8 cellular contexts compared by ENCODE assay signal in genomic region chr4:1291091-1291490, GRCh38. TPM values are rescaled to one million over a fixed set of nuclear protein-coding genes. Genes with fewer than 3 reads are reported as not detected.
DNase-seq lines count a peak whose midpoint lies in the region; ATAC-seq, FAIRE-seq and TF ChIP-seq lines count a peak whose summit lies in the region.

No MANE protein-coding gene starts in this region.

- intact Hi-C loops in Caco-2 (cut with micrococcal nuclease; ENCODE audit: unreplicated experiment): no loop called here
- intact Hi-C loops in endothelial cell of umbilical vein (cut with micrococcal nuclease): no loop called here
- intact Hi-C loops in pancreas (cut with DNase I): no loop called here

- TF ChIP-seq POLR2A in endothelial cell of umbilical vein (IDR thresholded peaks at IDR 0.05; ENCODE audit: low read depth, low read length): no peak

- CTCF ChIA-PET in Caco-2 (lab: Charles Lee): interaction anchor here (0.5 kb wide), 1 partner anchor 1383 kb away, joined by 4 read pairs; no protein-coding TSS in a partner anchor
- CTCF ChIA-PET in endothelial cell of umbilical vein (lab: Charles Lee): interaction anchor here (1.3 kb wide), 1 partner anchor 56 kb away, joined by 10 read pairs; the partner anchor contains the start of gene UVSSA

- POLR2A ChIA-PET in Caco-2 (lab: Charles Lee) (interaction anchor here (2.3 kb wide), 1 partner anchor 55 kb away, joined by 13 read pairs; the partner anchor contains the start of gene UVSSA), endothelial cell of umbilical vein (lab: Charles Lee) (no interaction called here)

- peaks cover 58% of the 10 kb centered on the region for H3K79me2 ChIP-seq in endothelial cell of umbilical vein (ENCODE audit: control insufficient read depth, insufficient read depth, low read length)

- WGBS in pancreas, 2 donors: 22 to 31% methylated on average over 9 of the region's 9 CpGs

- BruUV-seq in Caco-2 (replicated peaks; lab: Mats Ljungman, UMichigan) (no TSS peak), endothelial cell of umbilical vein (replicated peaks; lab: Mats Ljungman, UMichigan) (no TSS peak)

- H3K9me3 ChIP-seq in Caco-2 (peaks cover 4% of the 10 kb centered on the region; the same call in 1 of the 2 replicates), NT2/D1 (ENCODE audit: insufficient read depth, low read length) (peaks cover 10% of the 10 kb centered on the region; the same call in 1 of the 2 replicates), endothelial cell of umbilical vein (replicated peaks; ENCODE audit: control insufficient read depth, insufficient read depth, low read length) (no peaks in the 10 kb centered on the region), pancreas (no peaks in the 10 kb centered on the region)

- H3K36me3 Mint-ChIP-seq in Caco-2 (ENCODE audit: insufficient read depth, unreplicated experiment): peaks cover 14% of the 10 kb centered on the region

- no peak for TF ChIP-seq CTCF in Caco-2 (IDR thresholded peaks at IDR 0.05; ENCODE audit: insufficient read depth in 1 of 2, low read depth in 1 of 2, low read length in 1 of 2, severe bottlenecking in 1 of 2, unreplicated experiment in 1 of 2)
- no peak for TF ChIP-seq CTCF in endothelial cell of umbilical vein (IDR thresholded peaks at IDR 0.05; ENCODE audit: extremely low read depth in 1 of 2, insufficient read depth in 1 of 2, low read depth in 1 of 2, low read length in 2 of 2)
- no peak for TF ChIP-seq CTCF in pancreas (IDR thresholded peaks at IDR 0.05)

- H4K20me1 ChIP-seq in endothelial cell of umbilical vein (replicated peaks; ENCODE audit: control insufficient read depth, extremely low read depth, insufficient read depth, low read length): no peaks in the 10 kb centered on the region

- FAIRE-seq in endothelial cell of umbilical vein (lab: Jason Lieb, UNC): no peak
- no peak for FAIRE-seq in pancreas (lab: Jason Lieb, UNC)

- H3K4me1 Mint-ChIP-seq in Caco-2 (ENCODE audit: low read depth, unreplicated experiment): no peaks in the 10 kb centered on the region

- H3K9me1 ChIP-seq in endothelial cell of umbilical vein (replicated peaks; ENCODE audit: control insufficient read depth, extremely low read depth, insufficient read depth, low read length): no peaks in the 10 kb centered on the region

- no peaks in the 10 kb centered on the region for H3K27me3 Mint-ChIP-seq in Caco-2 (ENCODE audit: insufficient read depth, unreplicated experiment)

- H3K9ac ChIP-seq in NT2/D1 (ENCODE audit: insufficient read length, low read depth): peak overlapping the region; percentile 93
- H3K9ac ChIP-seq in endothelial cell of umbilical vein (replicated peaks; ENCODE audit: extremely low read depth, insufficient read depth, low read length): peak overlapping the region; percentile 88

- DNase-seq in Caco-2 (no peak), NT2/D1 (ENCODE audit: low read depth, low spot score) (no peak), endothelial cell of umbilical vein (ENCODE audit: low read depth, low spot score) (no peak), pancreas (no peak), NCI-H510A (lab: John Stamatoyannopoulos, UW) (no peak)
- DNase-seq in effector CD4-positive, alpha-beta T cell: no peak
- DNase-seq in stimulated activated CD4-positive, alpha-beta T cell treated with anti-CD3 and anti-CD28 coated beads, Interleukin-4, amount 100 ng/mL, for 1 hour: no peak

- H3K4me2 ChIP-seq in endothelial cell of umbilical vein (ENCODE audit: insufficient read depth, low read length): peak overlapping the region; percentile 58

- H3K27ac ChIP-seq in endothelial cell of umbilical vein (ENCODE audit: insufficient read depth, low read depth, low read length) (no peak overlapping the region), pancreas (peak overlapping the region; percentile 80 to 89 (median 82))

- no peaks in the 10 kb centered on the region for H3K36me3 ChIP-seq in Caco-2 (ENCODE audit: control insufficient read depth, insufficient read depth, low read length)
- H3K36me3 ChIP-seq in NT2/D1 (ENCODE audit: insufficient read depth, insufficient read length, low read length): peaks cover 33% of the 10 kb centered on the region
- peaks cover 0 to 3% of the 10 kb centered on the region in 2 experiments for H3K36me3 ChIP-seq in endothelial cell of umbilical vein (ENCODE audit: control insufficient read depth in 2 of 2, extremely low read depth in 1 of 2, insufficient read depth in 2 of 2, low read length in 2 of 2)
- no peaks in the 10 kb centered on the region for H3K36me3 ChIP-seq in pancreas

- H3K27me3 ChIP-seq in Caco-2 (replicated peaks; ENCODE audit: control insufficient read depth, insufficient read depth, low read length): no peaks in the 10 kb centered on the region
- no peaks in the 10 kb centered on the region for H3K27me3 ChIP-seq in NT2/D1 (ENCODE audit: insufficient read depth, insufficient read length)
- no peaks in the 10 kb centered on the region for H3K27me3 ChIP-seq in endothelial cell of umbilical vein (ENCODE audit: control insufficient read depth in 2 of 2, insufficient read depth in 2 of 2, low read length in 2 of 2)
- no peaks in the 10 kb centered on the region for H3K27me3 ChIP-seq in pancreas

- H3K4me1 ChIP-seq in Caco-2 (peaks cover 16% of the 10 kb centered on the region), NT2/D1 (ENCODE audit: insufficient read depth, insufficient read length) (peaks cover 19% of the 10 kb centered on the region), endothelial cell of umbilical vein (ENCODE audit: control insufficient read depth, extremely low read depth, insufficient read depth, low read length) (peaks cover 16% of the 10 kb centered on the region), pancreas (peaks cover 17 to 40% (median 28%) of the 10 kb centered on the region in 3 donors)

- peak overlapping the region; percentile 95 for H3K27ac Mint-ChIP-seq in Caco-2 (ENCODE audit: unreplicated experiment)

- ATAC-seq in pancreas (no peak), HG02571 (IDR thresholded peaks at IDR 0.05; ENCODE audit: unreplicated experiment) (no peak)

- no peak overlapping the region for H2AFZ ChIP-seq in endothelial cell of umbilical vein (ENCODE audit: low read depth, low read length)

- dilution Hi-C loops in endothelial cell of umbilical vein (cut with MboI; ENCODE audit: extremely low pct_ligation_motif_present, low sequenced_read_pairs): no loop called here

- H3K4me3 Mint-ChIP-seq in Caco-2 (ENCODE audit: unreplicated experiment): peak overlapping the region; percentile 96

- peak overlapping the region; percentile 97 for H3K4me3 ChIP-seq in Caco-2 (ENCODE audit: low read depth, low read length)
- peak overlapping the region; percentile 74 for H3K4me3 ChIP-seq in NT2/D1 (ENCODE audit: insufficient read length, low read depth)
- peak overlapping the region in 2 of 3 experiments; percentile 86 to 87 for H3K4me3 ChIP-seq in endothelial cell of umbilical vein (replicated peaks in 1 of 3; ENCODE audit: insufficient read depth in 1 of 3, low read depth in 1 of 3, low read length in 3 of 3)
- H3K4me3 ChIP-seq in pancreas: peak overlapping the region in 3 of 4 donors; percentile 84 to 98 (median 91)

- H3K9me3 Mint-ChIP-seq in Caco-2 (ENCODE audit: unreplicated experiment): peaks cover 7% of the 10 kb centered on the region

TF ChIP-seq in endothelial cell of umbilical vein, 7 proteins besides CTCF, POLR2A, EP300 and RAD21 (continues in another document):
- TF ChIP-seq EZH2 (IDR thresholded peaks at IDR 0.05; ENCODE audit: borderline replicate concordance, low read depth, low read length, severe bottlenecking) (no peak), MAX (IDR thresholded peaks at IDR 0.05; ENCODE audit: insufficient read depth, insufficient read length) (no peak), JUN (IDR thresholded peaks at IDR 0.05; ENCODE audit: borderline replicate concordance, insufficient read depth, insufficient read length, low read depth) (no peak), MYC (IDR thresholded peaks at IDR 0.05; ENCODE audit: low read depth, low read length) (no peak)

RNA-seq across cellular contexts. Expression of gene MAEA, which starts 1.4 kb away (rescaled TPM):
- total RNA-seq in Caco-2 (2022) (81.1 and 89.3 TPM in 2 replicates), endothelial cell of umbilical vein (66.0 and 66.6 TPM in 2 replicates), pancreas (10 to 100 TPM; 28.6 to 33.0 (median 31.8) TPM)
- polyA plus RNA-seq in endothelial cell of umbilical vein (108 and 116 TPM in 2 replicates), pancreas (10 to 100 TPM; 69.3 to 74.7 TPM)
- polyA plus RNA-seq in endothelial cell of umbilical vein (2011; cell fraction: cytosol; rRNA removed): 76.2 and 86.7 TPM in 2 replicates
- polyA plus RNA-seq in endothelial cell of umbilical vein (2011; cell fraction: nucleus; rRNA removed): 147 and 154 TPM in 2 replicates
- polyA plus RNA-seq in endothelial cell of umbilical vein (2012): 44.7 and 52.0 TPM in 2 replicates
- 59.6 and 76.9 TPM in 2 replicates for polyA minus RNA-seq in endothelial cell of umbilical vein
- 33.8 TPM for polyA minus RNA-seq in endothelial cell of umbilical vein (2011; cell fraction: cytosol; rRNA and poly(A)+ RNA removed)
- 40.5 and 65.3 TPM in 2 replicates for polyA minus RNA-seq in endothelial cell of umbilical vein (2011; cell fraction: nucleus; rRNA and poly(A)+ RNA removed)

RNA-seq across cellular contexts. Expression of gene CTBP1, which starts 42.2 kb away (rescaled TPM):
- total RNA-seq in Caco-2 (2022) (184 TPM in 2 replicates), endothelial cell of umbilical vein (155 and 165 TPM in 2 replicates), pancreas (100 to 1,000 TPM in 4 of 6 donors, 10 to 100 TPM in 2; 91.5 to 131 (median 108) TPM)
- polyA plus RNA-seq in endothelial cell of umbilical vein (167 and 314 TPM in 2 replicates), pancreas (100 to 1,000 TPM; 129 to 131 TPM)
- 124 and 169 TPM in 2 replicates for polyA plus RNA-seq in endothelial cell of umbilical vein (2011; cell fraction: cytosol; rRNA removed)
- 196 and 256 TPM in 2 replicates for polyA plus RNA-seq in endothelial cell of umbilical vein (2011; cell fraction: nucleus; rRNA removed)
- polyA plus RNA-seq in endothelial cell of umbilical vein (2012): 85.0 and 104 TPM in 2 replicates
- polyA minus RNA-seq in endothelial cell of umbilical vein: 116 and 118 TPM in 2 replicates
- 109 TPM for polyA minus RNA-seq in endothelial cell of umbilical vein (2011; cell fraction: cytosol; rRNA and poly(A)+ RNA removed)
- 50.4 and 95.0 TPM in 2 replicates for polyA minus RNA-seq in endothelial cell of umbilical vein (2011; cell fraction: nucleus; rRNA and poly(A)+ RNA removed)

RNA-seq across cellular contexts. Expression of gene UVSSA, which starts 55.9 kb away (rescaled TPM):
- total RNA-seq in Caco-2 (2022) (26.3 and 27.4 TPM in 2 replicates), endothelial cell of umbilical vein (14.9 and 16.4 TPM in 2 replicates), pancreas (10 to 100 TPM in 5 of 6 donors, 1 to 10 TPM in 1; 9.2 to 24.7 (median 12.4) TPM)
- polyA plus RNA-seq in endothelial cell of umbilical vein (7.1 and 8.1 TPM in 2 replicates), pancreas (10 to 100 TPM; 19.5 to 30.9 TPM)
- polyA plus RNA-seq in endothelial cell of umbilical vein (2011; cell fraction: cytosol; rRNA removed): 2.5 and 3.6 TPM in 2 replicates
- 34.2 and 37.8 TPM in 2 replicates for polyA plus RNA-seq in endothelial cell of umbilical vein (2011; cell fraction: nucleus; rRNA removed)
- 4.1 and 4.2 TPM in 2 replicates for polyA plus RNA-seq in endothelial cell of umbilical vein (2012)
- polyA minus RNA-seq in endothelial cell of umbilical vein: 7.7 and 7.9 TPM in 2 replicates
- 3.7 TPM for polyA minus RNA-seq in endothelial cell of umbilical vein (2011; cell fraction: cytosol; rRNA and poly(A)+ RNA removed)
- 11.8 and 15.1 TPM in 2 replicates for polyA minus RNA-seq in endothelial cell of umbilical vein (2011; cell fraction: nucleus; rRNA and poly(A)+ RNA removed)
